ENCODE assay signal across 1 cellular context in the genomic region with DNA sequence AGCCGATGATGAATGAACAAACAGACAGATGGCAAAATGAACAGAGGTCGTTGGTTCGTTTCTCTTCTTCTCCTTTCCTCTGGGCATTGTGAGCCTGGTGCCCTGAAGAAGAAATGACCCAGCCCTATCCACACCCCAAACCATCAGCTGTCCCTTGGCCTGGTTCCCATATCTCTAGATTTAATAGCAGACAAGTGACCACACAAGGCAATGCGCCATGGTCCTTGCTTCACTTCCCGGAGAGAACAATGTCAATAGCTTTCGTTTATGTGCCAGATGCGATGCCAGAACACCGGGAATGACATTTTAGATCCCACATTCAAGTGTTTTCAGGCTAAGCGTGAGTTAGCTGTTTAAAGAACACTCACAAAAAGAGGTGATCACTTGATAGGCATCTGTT.
TF ChIP-seq lines count a peak whose summit lies in the region.

No MANE protein-coding gene starts in this region.

TF ChIP-seq in GM23338, 12 proteins besides CTCF, POLR2A, EP300 and RAD21:
- TF ChIP-seq, protein P1, sequence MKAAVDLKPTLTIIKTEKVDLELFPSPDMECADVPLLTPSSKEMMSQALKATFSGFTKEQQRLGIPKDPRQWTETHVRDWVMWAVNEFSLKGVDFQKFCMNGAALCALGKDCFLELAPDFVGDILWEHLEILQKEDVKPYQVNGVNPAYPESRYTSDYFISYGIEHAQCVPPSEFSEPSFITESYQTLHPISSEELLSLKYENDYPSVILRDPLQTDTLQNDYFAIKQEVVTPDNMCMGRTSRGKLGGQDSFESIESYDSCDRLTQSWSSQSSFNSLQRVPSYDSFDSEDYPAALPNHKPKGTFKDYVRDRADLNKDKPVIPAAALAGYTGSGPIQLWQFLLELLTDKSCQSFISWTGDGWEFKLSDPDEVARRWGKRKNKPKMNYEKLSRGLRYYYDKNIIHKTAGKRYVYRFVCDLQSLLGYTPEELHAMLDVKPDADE (IDR thresholded peaks at IDR 0.05), result no peak
- TF ChIP-seq NANOG (IDR thresholded peaks at IDR 0.05; ENCODE audit: borderline replicate concordance), result no peak
- TF ChIP-seq EZH2phosphoT487 (IDR thresholded peaks at IDR 0.05; ENCODE audit: unreplicated experiment), result no peak
- no peak for TF ChIP-seq CREB1 (CRISPR knock-in tag; IDR thresholded peaks at IDR 0.05; ENCODE audit: low read depth)
- TF ChIP-seq STAT1 (IDR thresholded peaks at IDR 0.05; ENCODE audit: unreplicated experiment), result no peak
- TF ChIP-seq JUNB (IDR thresholded peaks at IDR 0.05; ENCODE audit: unreplicated experiment), result no peak
- no peak for TF ChIP-seq ZNF331 (CRISPR knock-in tag; IDR thresholded peaks at IDR 0.05; ENCODE audit: low read depth)
- TF ChIP-seq REST (IDR thresholded peaks at IDR 0.05; ENCODE audit: unreplicated experiment), result no peak
- no peak for TF ChIP-seq ZNF462 (CRISPR knock-in tag; IDR thresholded peaks at IDR 0.05)
- TF ChIP-seq EZH2 (IDR thresholded peaks at IDR 0.05; ENCODE audit: low read depth, unreplicated experiment), result no peak
- no peak for TF ChIP-seq POLR2AphosphoS5 (IDR thresholded peaks at IDR 0.05; ENCODE audit: low read depth)
- no peak for TF ChIP-seq ZNF114 (CRISPR knock-in tag; IDR thresholded peaks at IDR 0.05)
